Comparison of ENCODE assay signal across 8 cellular contexts in genomic region chr18:59249186-59249774, GRCh38. TPM values are rescaled to one million over a fixed set of nuclear protein-coding genes. Genes with fewer than 3 reads are reported as not detected.
DNase-seq lines count a peak whose midpoint lies in the region; ATAC-seq and TF ChIP-seq lines count a peak whose summit lies in the region.

No MANE protein-coding gene starts in this region.

- peak in 4 of 6 experiments; percentile 52 to 66 (median 59) for TF ChIP-seq CTCF in Peyer's patch (IDR thresholded peaks at IDR 0.05)
- TF ChIP-seq CTCF in dorsolateral prefrontal cortex (IDR thresholded peaks at IDR 0.05 in 54 of 56, conservative IDR thresholded peaks at IDR 0.05 in 2 of 56; ENCODE audit: low read depth in 1 of 56, partially characterized antibody in 56 of 56) = peak; percentile 52 to 91 (median 80)

- no peaks in the 10 kb centered on the region for H3K36me3 ChIP-seq in Peyer's patch

- H3K27me3 ChIP-seq in Peyer's patch (no peaks in the 10 kb centered on the region), dorsolateral prefrontal cortex (peaks cover 0 to 37% (median 4%) of the 10 kb centered on the region in 45 donors)

- H3K27ac ChIP-seq in Peyer's patch = no peak overlapping the region
- no peak overlapping the region for H3K27ac ChIP-seq in dorsolateral prefrontal cortex

- DNase-seq in Right ventricle myocardium inferior (ENCODE audit: missing footprints) (no peak), cardiac septum (ENCODE audit: low spot score) (no peak), LHCN-M2 (ENCODE audit: low read depth) (peak; percentile 69), Peyer's patch (no peak), dorsolateral prefrontal cortex (peak in 3 of 10 donors; percentile 18 to 57 (median 41)), medulla oblongata (ENCODE audit: extremely low spot score) (peak; percentile 78)

- no peaks in the 10 kb centered on the region for H3K9me3 ChIP-seq in Peyer's patch

- ATAC-seq in Right ventricle myocardium inferior (peak; percentile 39), HG02610 (IDR thresholded peaks at IDR 0.05; ENCODE audit: unreplicated experiment) (no peak), HG03175 (IDR thresholded peaks at IDR 0.05; ENCODE audit: unreplicated experiment) (no peak)

- H3K4me3 ChIP-seq in Peyer's patch (no peak overlapping the region), dorsolateral prefrontal cortex (no peak overlapping the region)

- intact Hi-C loops in Right ventricle myocardium inferior (cut with DNase I) = no loop called here
- intact Hi-C loops in cardiac septum (cut with DNase I) = loop anchor here (5.0 kb wide), 1 partner anchor 153 kb away; no protein-coding TSS in a partner anchor
- intact Hi-C loops in dorsolateral prefrontal cortex (cut with DNase I) = loop anchor here (5.0 kb wide), 1 partner anchor 153 kb away; no protein-coding TSS in a partner anchor

- no peak for TF ChIP-seq POLR2A in Peyer's patch (IDR thresholded peaks at IDR 0.05)

- no peaks in the 10 kb centered on the region for H3K4me1 ChIP-seq in Peyer's patch

RNA-seq across cellular contexts. Expression of gene RAX, which starts 24.0 kb away (rescaled TPM):
- total RNA-seq in Right ventricle myocardium inferior (not detected), cardiac septum (not detected), LHCN-M2 (2014; rRNA removed) (not detected in 2 replicates), Peyer's patch (not detected), dorsolateral prefrontal cortex (under 1 TPM in 8 of 120 experiments, not detected in 112; 0.10 to 0.77 (median 0.22) TPM)
- not detected for polyA plus RNA-seq in LHCN-M2 (2012)

RNA-seq across cellular contexts. Expression of gene GRP, which starts 29.3 kb away (rescaled TPM):
- total RNA-seq in Right ventricle myocardium inferior (not detected), cardiac septum (not detected), LHCN-M2 (2014; rRNA removed) (not detected in 2 replicates), Peyer's patch (not detected), dorsolateral prefrontal cortex (1 to 10 TPM in 35 of 120 experiments, under 1 TPM in 16, not detected in 69; 0.53 to 3.8 (median 1.4) TPM)
- polyA plus RNA-seq in LHCN-M2 (2012) = not detected

Comparison
In these comparisons a context has a peak if more than half of its experiments do, and no peak if none do; other contexts are left out.
1. DNase-seq: peak in LHCN-M2 (single experiment) and medulla oblongata (single experiment); none in Right ventricle myocardium inferior (single experiment), cardiac septum (single experiment) and Peyer's patch (0 of 3).